ENCODE assay signal across 8 cellular contexts in the genomic region with DNA sequence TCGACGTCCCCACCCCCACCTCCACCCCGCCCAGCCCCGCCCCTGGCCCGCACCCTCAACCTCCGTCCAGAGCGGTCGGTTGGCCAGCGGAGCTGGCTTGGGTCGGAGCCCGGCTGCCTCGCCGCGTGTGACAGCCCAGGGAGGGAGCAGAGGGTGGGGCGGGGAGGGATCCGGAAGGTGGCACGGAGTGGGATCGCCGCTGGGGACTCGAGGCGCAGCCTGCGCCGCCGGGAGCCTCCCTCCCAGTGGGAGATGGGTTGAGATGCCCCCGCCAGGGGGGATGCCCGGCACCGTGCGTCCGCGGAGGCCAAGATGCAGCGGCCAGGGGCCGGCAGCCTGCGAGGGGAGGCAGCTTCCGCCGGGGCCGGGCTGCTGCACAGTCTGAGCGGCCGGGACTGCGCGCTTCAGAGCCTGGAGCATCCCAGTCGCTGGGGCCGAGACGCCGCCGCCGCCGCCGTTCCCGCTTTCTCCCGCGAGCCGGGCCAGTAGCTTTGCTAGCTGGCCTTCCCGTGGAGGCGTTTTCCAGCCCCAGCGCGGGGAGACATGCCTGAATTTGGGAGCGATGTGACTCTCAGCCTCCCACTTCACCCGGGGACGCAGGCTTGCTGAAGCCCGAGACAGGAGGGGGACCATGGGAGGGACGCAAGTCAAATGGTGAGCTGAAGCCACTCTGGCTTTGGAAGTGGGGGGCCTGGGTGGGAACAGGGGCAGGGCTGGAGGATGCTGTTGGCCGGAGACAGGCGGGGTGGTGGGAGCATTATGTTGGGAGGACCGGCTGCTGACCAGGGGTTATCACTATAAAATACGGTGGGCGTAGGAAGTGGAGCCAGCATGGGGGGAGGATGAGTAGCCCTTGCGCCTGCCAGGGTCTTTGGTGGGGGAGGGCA. TPM values are rescaled to one million over a fixed set of nuclear protein-coding genes. Genes with fewer than 3 reads are reported as not detected.
DNase-seq lines count a peak whose midpoint lies in the region; ATAC-seq and TF ChIP-seq lines count a peak whose summit lies in the region.

No MANE protein-coding gene starts in this region.

- peak overlapping the region; percentile 43; the same call in 1 of the 2 replicates for H3K4me3 ChIP-seq in PC-9
- peak overlapping the region; percentile 75 for H3K4me3 ChIP-seq in iPS-18c (ENCODE audit: insufficient read depth, low read depth, low read length)

- in situ Hi-C loops in T47D (cut with HindIII; ENCODE audit: low pct_unique_long_range_greater_than_20kb, low sequenced_read_pairs), result no loop called here

- H3K9me3 ChIP-seq in PC-9 (ENCODE audit: insufficient read depth, low read depth) (no peaks in the 10 kb centered on the region), iPS-18c (ENCODE audit: control insufficient read depth, insufficient read depth, low read length) (no peaks in the 10 kb centered on the region)

- peak overlapping the region; percentile 66 for H2AFZ ChIP-seq in PC-9

- intact Hi-C loops in PC-9 (cut with micrococcal nuclease; ENCODE audit: unreplicated experiment) (no loop called here), sciatic nerve (cut with DNase I) (loop anchor here (2.0 kb wide), 1 partner anchor 39 kb away; no protein-coding TSS in a partner anchor)

- no peak overlapping the region for H3K27ac ChIP-seq in PC-9

- H3K4me1 ChIP-seq in PC-9 (replicated peaks; ENCODE audit: insufficient read depth), result no peaks in the 10 kb centered on the region

- no peaks in the 10 kb centered on the region for H3K36me3 ChIP-seq in PC-9 (ENCODE audit: low read depth)

- 0 out of 2 replicates have a peak, but pooled peaks cover 12% of the 10 kb centered on the region for H3K27me3 ChIP-seq in PC-9 (ENCODE audit: insufficient read depth, low read depth)

- ATAC-seq in sciatic nerve (peak; percentile 71), GM19452 (IDR thresholded peaks at IDR 0.05; ENCODE audit: unreplicated experiment) (no peak)

- CTCF ChIA-PET in PC-9 (lab: Charles Lee), result no interaction called here

- peak overlapping the region; percentile 80 for H3K4me2 ChIP-seq in PC-9

- POLR2A ChIA-PET in PC-9 (lab: Charles Lee; ENCODE audit: unreplicated experiment), result no interaction called here

- no peaks in the 10 kb centered on the region for H4K20me1 ChIP-seq in PC-9 (ENCODE audit: insufficient read depth)

- no peaks in the 10 kb centered on the region for H3K79me2 ChIP-seq in PC-9 (ENCODE audit: low read depth)

- DNase-seq in NCI-H748 (lab: John Stamatoyannopoulos, UW; ENCODE audit: unreplicated experiment) (peak; percentile 51), NCI-H748 treated with DMSO at 0.1 percent for 48 hours (lab: John Stamatoyannopoulos, UW) (no peak), PC-9 (peak in 1 of 2 experiments; percentile 21), T47D (ENCODE audit: low read depth in 1 of 2, low spot score in 1 of 2) (peak; percentile 63 to 66), sciatic nerve (ENCODE audit: low spot score) (peak; percentile 79), GF-D8 (lab: John Stamatoyannopoulos, UW) (no peak)

- no peaks in the 10 kb centered on the region for H3K9me2 ChIP-seq in PC-9 (ENCODE audit: insufficient read depth)

- TF ChIP-seq CTCF in PC-9 (conservative IDR thresholded peaks at IDR 0.05), result no peak

- BruUV-seq in PC-9 (replicated peaks; lab: Mats Ljungman, UMichigan), result no TSS peak

- H3F3A ChIP-seq in PC-9 (ENCODE audit: insufficient read depth, low read depth), result no peaks in the 10 kb centered on the region; the same call in 1 of the 2 replicates

RNA-seq across cellular contexts. Expression of gene DIXDC1, which starts 40.2 kb away (rescaled TPM):
- total RNA-seq in PC-9 (2021) (4.4 and 4.9 TPM in 2 replicates), sciatic nerve (45.2 TPM)

RNA-seq across cellular contexts. Expression of gene DLAT, which starts 47.8 kb away (rescaled TPM):
- 27.8 and 44.9 TPM in 2 replicates for total RNA-seq in PC-9 (2021)
- total RNA-seq in sciatic nerve, result 19.4 TPM

RNA-seq across cellular contexts. Expression of gene C11orf52, which starts 58.7 kb away (rescaled TPM):
- total RNA-seq in PC-9 (2021) (2.9 and 6.4 TPM in 2 replicates), sciatic nerve (not detected)

Comparison
In these comparisons a context has a peak if more than half of its experiments do, and no peak if none do; other contexts are left out.
1. DNase-seq: peak in NCI-H748 (single experiment), T47D (2 of 2) and sciatic nerve (single experiment); none in NCI-H748 treated with DMSO at 0.1 percent for 48 hours (single experiment) and GF-D8 (single experiment).